Comparison of ENCODE assay signal across 10 cellular contexts in the genomic region with DNA sequence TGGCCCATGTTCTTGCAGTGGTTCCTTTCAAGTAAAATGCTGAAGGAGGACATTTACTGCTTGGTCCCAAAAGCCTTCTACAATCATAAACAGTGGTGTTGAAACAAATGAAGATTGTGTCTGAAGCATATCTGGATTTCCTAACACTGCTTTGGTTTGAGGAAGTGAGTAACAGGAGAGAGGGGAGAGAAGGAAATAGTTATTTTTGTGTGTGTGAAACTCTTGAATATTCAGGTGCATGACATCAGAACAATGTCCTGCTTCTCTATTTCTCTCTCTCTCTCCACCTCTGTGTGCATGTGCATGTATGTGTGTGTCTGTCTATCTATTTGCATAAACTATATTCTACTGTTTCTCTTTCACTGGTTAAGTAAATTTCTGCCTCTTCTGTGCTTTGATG.
DNase-seq lines count a peak whose midpoint lies in the region; ATAC-seq, FAIRE-seq and TF ChIP-seq lines count a peak whose summit lies in the region.
"Had no signal": no experiment of that assay in that cellular context is flagged by ENCODE, and none has a peak within 500 bp of the region (broad histone marks: within the 10 kb centered on the region; RNA-seq: fewer than 3 reads in every experiment).

No MANE protein-coding gene starts in this region.

- no peak for DNase-seq in GM19239 (ENCODE audit: insufficient read length, low spot score)
- DNase-seq in OCI-LY7 (ENCODE audit: low spot score): peak; percentile 78
- peak; percentile 67 for DNase-seq in pons (ENCODE audit: low spot score)
- DNase-seq in omental fat pad (ENCODE audit: low spot score): no peak
- no peak for DNase-seq in effector CD8-positive, alpha-beta T cell (lab: John Stamatoyannopoulos, UW)
- DNase-seq in NCI-H510A (lab: John Stamatoyannopoulos, UW): no peak
- no peak for DNase-seq in stimulated activated CD4-positive, alpha-beta T cell treated with anti-CD3 and anti-CD28 coated beads, Interleukin-2, amount 100 ng/mL, for 48 hours
- DNase-seq: SHP77 treated with DMSO at 0.1 percent for 48 hours had no signal

- H3K4me2 ChIP-seq in OCI-LY7 (ENCODE audit: low read length): peak overlapping the region; percentile 47

- H3K4me3 ChIP-seq in OCI-LY7 (ENCODE audit: low read depth, low read length, poor library complexity, severe bottlenecking): no peak overlapping the region

- peak overlapping the region; percentile 29 for H3K27ac ChIP-seq in OCI-LY7 (ENCODE audit: low read depth, low read length, poor library complexity, severe bottlenecking)

- H3K79me2 ChIP-seq in OCI-LY7 (ENCODE audit: insufficient read depth, low read depth, low read length): no peaks in the 10 kb centered on the region

- POLR2A ChIA-PET in OCI-LY7 (lab: Charles Lee): interaction anchor here (1.0 kb wide), 1 partner anchor 17 kb away, joined by 3 read pairs; no protein-coding TSS in a partner anchor

- H4K20me1 ChIP-seq in OCI-LY7 (ENCODE audit: insufficient read depth, low read length): no peaks in the 10 kb centered on the region

- H3K9me3 ChIP-seq in OCI-LY7 (ENCODE audit: low read length): peaks cover 14% of the 10 kb centered on the region

- ATAC-seq in HG02973 (IDR thresholded peaks at IDR 0.05; ENCODE audit: unreplicated experiment) (peak; percentile 98), omental fat pad (ENCODE audit: low FRiP score) (no peak)

- peak overlapping the region; percentile 49 for H2AFZ ChIP-seq in OCI-LY7 (ENCODE audit: low read length)

- no TSS peak for BruUV-seq in OCI-LY7 (replicated peaks; lab: Mats Ljungman, UMichigan)

- no peaks in the 10 kb centered on the region for H3K9me2 ChIP-seq in OCI-LY7 (ENCODE audit: insufficient read depth, low read length)

- intact Hi-C loops in OCI-LY7 (cut with micrococcal nuclease; ENCODE audit: unreplicated experiment): loop anchor here (2.0 to 10.0 kb wide), 5 partner anchors 93 to 577 kb away; a partner anchor contains a TSS

- TF ChIP-seq CTCF in OCI-LY7 (conservative IDR thresholded peaks at IDR 0.05; ENCODE audit: low read length) (no peak), omental fat pad (IDR thresholded peaks at IDR 0.05) (no peak)

- CTCF ChIA-PET in OCI-LY7 (lab: Charles Lee; ENCODE audit: unreplicated experiment): no interaction called here

- H3K36me3 ChIP-seq in OCI-LY7 (ENCODE audit: insufficient read depth, low read length): no peaks in the 10 kb centered on the region

- peaks cover 28% of the 10 kb centered on the region for H3K4me1 ChIP-seq in OCI-LY7 (ENCODE audit: insufficient read depth, low read length, poor library complexity, severe bottlenecking)

- peak; percentile 51 for FAIRE-seq in GM19239 (lab: Jason Lieb, UNC)
- FAIRE-seq: colon had no signal

Comparison
In these comparisons a context has a peak if more than half of its experiments do, and no peak if none do; other contexts are left out.
1. DNase-seq: peak in OCI-LY7 (single experiment) and pons (single experiment); none in GM19239 (single experiment), omental fat pad (single experiment), effector CD8-positive, alpha-beta T cell (single experiment), NCI-H510A (single experiment) and stimulated activated CD4-positive, alpha-beta T cell treated with anti-CD3 and anti-CD28 coated beads, Interleukin-2, amount 100 ng/mL, for 48 hours (0 of 2).